3 cellular contexts compared by ENCODE assay signal in the genomic region with DNA sequence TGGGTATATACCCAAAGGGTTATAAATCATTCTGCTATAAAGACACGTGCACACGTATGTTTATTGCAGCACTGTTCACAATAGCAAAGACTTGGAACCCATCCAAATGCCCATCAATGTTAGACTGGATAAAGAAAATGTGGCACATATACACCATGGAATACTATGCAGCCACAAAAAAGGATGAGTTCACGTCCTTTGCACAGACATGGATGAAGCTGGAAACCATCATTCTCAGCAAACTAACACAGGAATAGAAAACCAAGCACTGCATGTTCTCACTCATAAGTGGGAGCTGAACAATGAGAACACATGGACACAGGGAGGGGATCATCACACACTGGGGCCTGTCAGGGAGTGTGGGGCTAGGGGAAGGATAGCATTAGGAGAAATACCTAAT. TPM values are rescaled to one million over a fixed set of nuclear protein-coding genes. Genes with fewer than 3 reads are reported as not detected.
"Had no signal": no experiment of that assay in that cellular context is flagged by ENCODE, and none has a peak within 500 bp of the region (broad histone marks: within the 10 kb centered on the region; RNA-seq: fewer than 3 reads in every experiment).

No MANE protein-coding gene starts in this region.

RNA-seq across cellular contexts. Expression of a gene that starts 47.4 kb away (rescaled TPM):
- total RNA-seq: LHCN-M2, MCF 10A, NCI-H460 had no signal
